8 cellular contexts compared by ENCODE assay signal in genomic region chr11:76721755-76722677, GRCh38. TPM values are rescaled to one million over a fixed set of nuclear protein-coding genes. Genes with fewer than 3 reads are reported as not detected.
A peak's percentile ranks its signal among the peaks of the same experiment; 100 is the strongest.
DNase-seq lines count a peak whose midpoint lies in the region; ATAC-seq lines count a peak whose summit lies in the region.

No MANE protein-coding gene starts in this region.

- peak; percentile 89 to 96 (median 92) for ATAC-seq in T-cell (replicated peaks in 1 of 4)

- DNase-seq in AG08396 (ENCODE audit: low spot score): peak; percentile 81
- peak; percentile 57 for DNase-seq in GM19240 (ENCODE audit: insufficient read length, low spot score)
- peak; percentile 39 for DNase-seq in NCI-H1048 (lab: John Stamatoyannopoulos, UW)
- DNase-seq in T-cell: peak; percentile 38 to 76 (median 62)
- peak; percentile 37 for DNase-seq in activated naive CD8-positive, alpha-beta T cell treated with anti-CD3 and anti-CD28 coated beads, Interleukin-2, amount 50 U/mL, for 16 hours (ENCODE audit: low read depth, low spot score)
- peak; percentile 88 for DNase-seq in cardiac septum (ENCODE audit: low spot score)
- peak; percentile 78 to 98 (median 90) for DNase-seq in posterior cingulate gyrus
- DNase-seq in ureter (ENCODE audit: low spot score): peak; percentile 90

- H3K36me3 Mint-ChIP-seq in T-cell: no peaks in the 10 kb centered on the region

- peaks cover 27 to 38% of the 10 kb centered on the region in 2 donors for H3K27me3 Mint-ChIP-seq in T-cell

- H3K27ac Mint-ChIP-seq in T-cell: no peak overlapping the region

- CTCF ChIA-PET in T-cell (lab: Charles Lee): interaction anchor here (0.7 to 1.5 kb wide), 6 partner anchors 19 to 198 kb away, joined by 3 to 6 read pairs (median 4); no protein-coding TSS in a partner anchor

- POLR2A ChIA-PET in T-cell (lab: Charles Lee): interaction anchor here in 1 of 2 donors (0.6 kb wide), 1 partner anchor 74 kb away, joined by 3 read pairs; no protein-coding TSS in a partner anchor

- H3K4me1 Mint-ChIP-seq in T-cell: peaks cover 9 to 12% (median 10%) of the 10 kb centered on the region in 3 donors

- no peaks in the 10 kb centered on the region for H3K9me3 Mint-ChIP-seq in T-cell

- peak overlapping the region in 2 of 3 donors; percentile 27 to 29 for H3K4me3 Mint-ChIP-seq in T-cell

- intact Hi-C loops in cardiac septum (cut with DNase I) (no loop called here), posterior cingulate gyrus (cut with DNase I) (no loop called here)

RNA-seq across cellular contexts. Expression of gene LRRC32, which starts 51.5 kb away (rescaled TPM):
- total RNA-seq in T-cell (1 to 10 TPM in 3 of 5 donors, under 1 TPM in 2; 0.77 to 3.6 (median 2.2) TPM), cardiac septum (33.5 TPM), ureter (83.7 TPM)

Comparison
In these comparisons a context has a peak if more than half of its experiments do, and no peak if none do; other contexts are left out.
1. Peak in every context shown above with its lines: DNase-seq and ATAC-seq.
2. DNase-seq: peak in every context shown above with its lines; median percentile 90 in ureter; 90 in posterior cingulate gyrus; 88 in cardiac septum; 81 in AG08396; 62 in T-cell; 57 in GM19240; 39 in NCI-H1048; 37 in activated naive CD8-positive, alpha-beta T cell treated with anti-CD3 and anti-CD28 coated beads, Interleukin-2, amount 50 U/mL, for 16 hours.